Comparison of ENCODE assay signal across 21 cellular contexts in the genomic region with DNA sequence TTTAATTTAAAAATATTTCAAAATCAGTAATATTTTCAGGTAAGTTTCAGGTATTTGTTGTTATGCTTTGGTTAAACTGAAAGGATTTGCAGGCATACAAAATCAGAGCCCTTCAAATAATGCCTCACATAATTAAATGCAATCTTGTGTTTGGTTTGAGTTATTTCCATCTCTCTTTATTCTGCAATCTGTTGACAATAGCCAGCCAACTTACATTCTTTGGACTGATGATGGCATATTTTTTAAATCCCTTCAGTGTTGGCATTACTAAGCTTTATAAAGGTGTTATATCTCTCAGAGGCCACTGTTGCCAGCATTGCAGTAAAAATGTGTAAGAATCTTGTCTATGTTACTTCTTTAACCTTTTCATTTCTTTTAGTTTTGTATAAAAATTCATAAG.
"Had no signal": no experiment of that assay in that cellular context is flagged by ENCODE, and none has a peak within 500 bp of the region (broad histone marks: within the 10 kb centered on the region; RNA-seq: fewer than 3 reads in every experiment).

No MANE protein-coding gene starts in this region.

- H3K27me3 Mint-ChIP-seq: activated CD4-positive, alpha-beta T cell treated with anti-CD3 and anti-CD28 coated beads, Interleukin-2, amount 10 ng/mL, durations not matched to agents 7 days and 5 days had no signal

- H3K27ac Mint-ChIP-seq: activated CD4-positive, alpha-beta T cell treated with anti-CD3 and anti-CD28 coated beads, Interleukin-2, amount 10 ng/mL, durations not matched to agents 7 days and 5 days; activated CD8-positive, alpha-beta T cell treated with anti-CD3 and anti-CD28 coated beads, Interleukin-2, amount 10 ng/mL, durations not matched to agents 7 days and 5 days; activated naive CD4-positive, alpha-beta T cell treated with anti-CD3 and anti-CD28 coated beads, Interleukin-2, amount 50 U/mL, for 24 hours; natural killer cell; T-cell; T-helper 2 cell treated with Interferon-gamma antibody and Interleukin-4, amounts not matched to agents 5 μg/mL and 100 μg/mL, for 36 hours had no signal

- H3K9me3 Mint-ChIP-seq: activated naive CD4-positive, alpha-beta T cell treated with anti-CD3 and anti-CD28 coated beads, Interleukin-2, amount 50 U/mL, for 24 hours; natural killer cell; T-cell; T-helper 2 cell treated with Interferon-gamma antibody and Interleukin-4, amounts not matched to agents 5 μg/mL and 100 μg/mL, for 36 hours had no signal

- H3K4me1 ChIP-seq: prostate gland, upper lobe of left lung had no signal

- H3K9me3 ChIP-seq: gastrocnemius medialis, prostate gland, upper lobe of left lung had no signal

- H3K36me3 Mint-ChIP-seq: natural killer cell, T-cell had no signal

- DNase-seq: activated CD4-positive, alpha-beta T cell treated with anti-CD3 and anti-CD28 coated beads, Interleukin-2, amount 10 ng/mL, durations not matched to agents 7 days and 5 days; activated CD4-positive, CD25-positive, alpha-beta regulatory T cell treated with anti-CD3 and anti-CD28 coated beads, Interleukin-2, amount 50 U/mL, for 72 hours; activated CD8-positive, alpha-beta T cell treated with anti-CD3 and anti-CD28 coated beads, Interleukin-2, amount 10 ng/mL, durations not matched to agents 7 days and 5 days; activated gamma-delta T cell treated with Interleukin-2 at 50 U/mL for 16 hours; activated T-cell treated with anti-CD3 and anti-CD28 coated beads, Interleukin-2, amount 50 U/mL, for 1 hour; amniotic stem cell; cerebellar nuclear complex; gastrocnemius medialis; left ventricle myocardium superior; midbrain; natural killer cell; stimulated activated CD4-positive, alpha-beta T cell treated with anti-CD3 and anti-CD28 coated beads, Interleukin-12 subunit alpha, Interleukin-12 subunit beta, amount 100 ng/mL, for 4 hours; stimulated activated CD4-positive, alpha-beta T cell treated with anti-CD3 and anti-CD28 coated beads, Interleukin-4, amount 100 ng/mL, for 4 hours; stimulated activated naive CD8-positive, alpha-beta T cell treated with anti-CD3 and anti-CD28 coated beads, Interleukin-15, Interleukin-2, amounts not matched to agents 100 U/mL and 50 U/mL, for 24 hours; T-cell; upper lobe of left lung; WERI-Rb-1 had no signal

- H3K4me1 Mint-ChIP-seq: activated CD4-positive, alpha-beta T cell treated with anti-CD3 and anti-CD28 coated beads, Interleukin-2, amount 10 ng/mL, durations not matched to agents 7 days and 5 days; activated naive CD4-positive, alpha-beta T cell treated with anti-CD3 and anti-CD28 coated beads, Interleukin-2, amount 50 U/mL, for 24 hours; natural killer cell; T-cell had no signal

- H3K4me3 ChIP-seq: gastrocnemius medialis, prostate gland, upper lobe of left lung had no signal

- H3K27ac ChIP-seq: epithelial cell of prostate, gastrocnemius medialis, prostate gland, upper lobe of left lung, WERI-Rb-1 had no signal

- H3K36me3 ChIP-seq: gastrocnemius medialis, prostate gland, upper lobe of left lung, WERI-Rb-1 had no signal

- H3K27me3 ChIP-seq: gastrocnemius medialis, upper lobe of left lung had no signal

- H3K4me3 Mint-ChIP-seq: activated CD4-positive, alpha-beta T cell treated with anti-CD3 and anti-CD28 coated beads, Interleukin-2, amount 10 ng/mL, durations not matched to agents 7 days and 5 days; activated CD8-positive, alpha-beta T cell treated with anti-CD3 and anti-CD28 coated beads, Interleukin-2, amount 10 ng/mL, durations not matched to agents 7 days and 5 days; activated naive CD4-positive, alpha-beta T cell treated with anti-CD3 and anti-CD28 coated beads, Interleukin-2, amount 50 U/mL, for 24 hours; natural killer cell; T-cell; T-helper 2 cell treated with Interferon-gamma antibody and Interleukin-4, amounts not matched to agents 5 μg/mL and 100 μg/mL, for 36 hours had no signal
